Comparison of ENCODE assay signal across 17 cellular contexts in the genomic region with DNA sequence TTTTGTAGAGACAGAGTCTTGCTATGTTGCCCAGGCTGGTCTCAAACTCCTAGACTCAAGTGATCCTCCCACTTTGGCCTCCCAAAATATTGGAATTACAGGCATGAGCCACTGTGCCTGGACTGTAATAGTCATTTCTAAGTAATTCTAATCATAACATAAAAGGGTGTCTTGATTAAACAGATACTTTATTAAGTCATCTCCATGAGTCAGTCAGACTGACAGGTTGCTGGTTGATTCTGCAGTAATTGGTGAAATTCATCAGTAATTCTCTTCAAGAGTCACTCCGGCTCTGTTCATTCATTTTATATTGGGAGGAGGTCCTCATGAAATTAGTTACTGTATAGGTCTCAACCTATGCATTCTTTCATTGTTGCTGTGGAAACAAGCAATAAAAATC.
DNase-seq lines count a peak whose midpoint lies in the region; ATAC-seq, FAIRE-seq and TF ChIP-seq lines count a peak whose summit lies in the region.
"Had no signal": no experiment of that assay in that cellular context is flagged by ENCODE, and none has a peak within 500 bp of the region (broad histone marks: within the 10 kb centered on the region; RNA-seq: fewer than 3 reads in every experiment).

No MANE protein-coding gene starts in this region.

- CTCF ChIA-PET in PC-9 (lab: Charles Lee), result no interaction called here

- H2AFZ ChIP-seq in astrocyte (ENCODE audit: low read depth, low read length) (no peak overlapping the region), PC-9 (no peak overlapping the region)

- no peaks in the 10 kb centered on the region for H3K79me2 ChIP-seq in astrocyte (ENCODE audit: insufficient read depth, low read length)
- no peaks in the 10 kb centered on the region for H3K79me2 ChIP-seq in PC-9 (ENCODE audit: low read depth)

- intact Hi-C loops in PC-9 (cut with micrococcal nuclease; ENCODE audit: unreplicated experiment), result loop anchor here (2.0 kb wide), 1 partner anchor 86 kb away; the partner anchor contains the start of gene SPECC1

- TF ChIP-seq CTCF in astrocyte (IDR thresholded peaks at IDR 0.05; ENCODE audit: insufficient read depth, low read depth, low read length) (no peak), PC-9 (conservative IDR thresholded peaks at IDR 0.05) (no peak)

- H3K4me1 ChIP-seq in astrocyte (ENCODE audit: insufficient read depth, low read length) (peaks cover 21% of the 10 kb centered on the region), PC-9 (replicated peaks; ENCODE audit: insufficient read depth) (no peaks in the 10 kb centered on the region)

- H3K4me3 Mint-ChIP-seq in astrocyte (ENCODE audit: unreplicated experiment), result no peak overlapping the region
- H3K4me3 Mint-ChIP-seq: natural killer cell; stimulated activated naive CD8-positive, alpha-beta T cell treated with anti-CD3 and anti-CD28 coated beads, Interleukin-15, Interleukin-2, amounts not matched to agents 100 ng/mL and 50 ng/mL, for 24 hours had no signal

- POLR2A ChIA-PET in PC-9 (lab: Charles Lee; ENCODE audit: unreplicated experiment), result interaction anchor here (0.6 kb wide), 1 partner anchor 49 kb away, joined by 4 read pairs; no protein-coding TSS in a partner anchor

- no peaks in the 10 kb centered on the region for H3K9me2 ChIP-seq in PC-9 (ENCODE audit: insufficient read depth)

- no peaks in the 10 kb centered on the region for H3K36me3 Mint-ChIP-seq in astrocyte (ENCODE audit: low read depth, unreplicated experiment)
- H3K36me3 Mint-ChIP-seq: activated naive CD4-positive, alpha-beta T cell treated with anti-CD3 and anti-CD28 coated beads, Interleukin-2, amount 50 U/mL, for 72 hours; natural killer cell had no signal

- H3K27ac ChIP-seq in astrocyte (ENCODE audit: low read depth, low read length) (no peak overlapping the region), layer of hippocampus (ENCODE audit: low read depth, low read length) (peak overlapping the region; percentile 59), substantia nigra (ENCODE audit: low read depth, low read length, poor library complexity, severe bottlenecking) (peak overlapping the region; percentile 84), PC-9 (no peak overlapping the region)
- H3K27ac ChIP-seq: 22Rv1 had no signal

- no peaks in the 10 kb centered on the region for H3K36me3 ChIP-seq in astrocyte (ENCODE audit: insufficient read depth, low read length)
- H3K36me3 ChIP-seq in PC-9 (ENCODE audit: low read depth), result no peaks in the 10 kb centered on the region

- H3K9me3 ChIP-seq in astrocyte (ENCODE audit: insufficient read depth, low read depth, low read length) (no peaks in the 10 kb centered on the region), PC-9 (ENCODE audit: insufficient read depth, low read depth) (no peaks in the 10 kb centered on the region)

- H3F3A ChIP-seq in PC-9 (ENCODE audit: insufficient read depth, low read depth), result no peaks in the 10 kb centered on the region

- FAIRE-seq in astrocyte (lab: Jason Lieb, UNC), result no peak

- H3K9me3 Mint-ChIP-seq in astrocyte (ENCODE audit: unreplicated experiment), result no peaks in the 10 kb centered on the region
- H3K9me3 Mint-ChIP-seq: activated naive CD4-positive, alpha-beta T cell treated with anti-CD3 and anti-CD28 coated beads, Interleukin-2, amount 50 U/mL, for 72 hours; natural killer cell; stimulated activated naive CD8-positive, alpha-beta T cell treated with anti-CD3 and anti-CD28 coated beads, Interleukin-15, Interleukin-2, amounts not matched to agents 100 ng/mL and 50 ng/mL, for 24 hours had no signal

- no peak overlapping the region for H3K9ac ChIP-seq in astrocyte (ENCODE audit: low read length)

- no peak for ATAC-seq in GM21723 (IDR thresholded peaks at IDR 0.05; ENCODE audit: unreplicated experiment)
- ATAC-seq in HG03442 (IDR thresholded peaks at IDR 0.05; ENCODE audit: unreplicated experiment), result no peak
- ATAC-seq: activated naive CD4-positive, alpha-beta T cell treated with anti-CD3 and anti-CD28 coated beads, Interleukin-2, amount 50 U/mL, for 72 hours had no signal

- H3K27me3 ChIP-seq in astrocyte (ENCODE audit: insufficient read depth, low read length) (no peaks in the 10 kb centered on the region), layer of hippocampus (ENCODE audit: control insufficient read depth, insufficient read depth, low read length) (no peaks in the 10 kb centered on the region), PC-9 (ENCODE audit: insufficient read depth, low read depth) (no peaks in the 10 kb centered on the region)

- H3K4me3 ChIP-seq in astrocyte (ENCODE audit: insufficient read depth, low read depth, low read length) (peak overlapping the region; percentile 23), PC-9 (no peak overlapping the region)
- H3K4me3 ChIP-seq: skin epidermis had no signal

- BruUV-seq in PC-9 (replicated peaks; lab: Mats Ljungman, UMichigan), result no TSS peak

- H3K27me3 Mint-ChIP-seq in astrocyte (ENCODE audit: low read depth, unreplicated experiment), result peaks cover 1% of the 10 kb centered on the region
- H3K27me3 Mint-ChIP-seq: stimulated activated naive CD8-positive, alpha-beta T cell treated with anti-CD3 and anti-CD28 coated beads, Interleukin-15, Interleukin-2, amounts not matched to agents 100 ng/mL and 50 ng/mL, for 24 hours had no signal

- H3K4me1 Mint-ChIP-seq in astrocyte (ENCODE audit: low read depth, unreplicated experiment), result peaks cover 19% of the 10 kb centered on the region

- peak overlapping the region; percentile 58 for H3K27ac Mint-ChIP-seq in astrocyte (ENCODE audit: unreplicated experiment)
- H3K27ac Mint-ChIP-seq: natural killer cell; stimulated activated naive CD8-positive, alpha-beta T cell treated with anti-CD3 and anti-CD28 coated beads, Interleukin-15, Interleukin-2, amounts not matched to agents 100 ng/mL and 50 ng/mL, for 24 hours had no signal

- H3K4me2 ChIP-seq in astrocyte (ENCODE audit: low read length) (peak overlapping the region; percentile 76), PC-9 (no peak overlapping the region)

- H4K20me1 ChIP-seq in astrocyte (ENCODE audit: insufficient read depth, low read length), result no peaks in the 10 kb centered on the region
- H4K20me1 ChIP-seq in PC-9 (ENCODE audit: insufficient read depth), result no peaks in the 10 kb centered on the region

- DNase-seq in NCI-H748 (lab: John Stamatoyannopoulos, UW; ENCODE audit: unreplicated experiment), result peak; percentile 27
- DNase-seq in NCI-H748 treated with DMSO at 0.1 percent for 48 hours (lab: John Stamatoyannopoulos, UW), result no peak
- no peak for DNase-seq in astrocyte (ENCODE audit: low read depth)
- no peak for DNase-seq in substantia nigra (lab: John Stamatoyannopoulos, UW)
- DNase-seq in PC-9, result no peak
- DNase-seq: DND-41, GOT3, kidney glomerular epithelial cell, natural killer cell, NCI-H2107 had no signal

Comparison
In these comparisons a context has a peak if more than half of its experiments do, and no peak if none do; other contexts are left out.
1. H3K27ac ChIP-seq: peak in layer of hippocampus (single experiment) and substantia nigra (single experiment); none in astrocyte (single experiment) and PC-9 (single experiment).